23 cellular contexts compared by ENCODE assay signal in genomic region chr22:27112273-27112672, GRCh38.
DNase-seq lines count a peak whose midpoint lies in the region; ATAC-seq, FAIRE-seq and TF ChIP-seq lines count a peak whose summit lies in the region.
"Had no signal": no experiment of that assay in that cellular context is flagged by ENCODE, and none has a peak within 500 bp of the region (broad histone marks: within the 10 kb centered on the region; RNA-seq: fewer than 3 reads in every experiment).

No MANE protein-coding gene starts in this region.

- peak; percentile 43 for FAIRE-seq in astrocyte (lab: Jason Lieb, UNC)
- no peak for FAIRE-seq in urothelium cell line (lab: Jason Lieb, UNC)

- peak overlapping the region; percentile 70 to 74 for H3K27ac ChIP-seq in right atrium auricular region
- H3K27ac ChIP-seq in astrocyte (ENCODE audit: low read depth, low read length), result peak overlapping the region; percentile 99
- H3K27ac ChIP-seq in muscle layer of duodenum (ENCODE audit: low read length), result peak overlapping the region; percentile 26
- H3K27ac ChIP-seq: colonic mucosa, neural progenitor cell had no signal

- DNase-seq in right atrium auricular region (ENCODE audit: low spot score) (no peak), Right ventricle myocardium superior (no peak), astrocyte (ENCODE audit: low read depth) (no peak), urothelium cell line (ENCODE audit: low spot score) (no peak)
- DNase-seq: activated CD4-positive, alpha-beta T cell treated with anti-CD3 and anti-CD28 coated beads, Interleukin-2, amount 50 U/mL, for 4 hours; activated naive CD4-positive, alpha-beta T cell treated with anti-CD3 and anti-CD28 coated beads, Interleukin-2, amount 10 ng/mL, durations not matched to agents 7 days and 5 days; CD8-positive, alpha-beta T cell; colonic mucosa; DMS79 treated with DMSO at 0.1 percent for 48 hours; islet precursor cell; mesendoderm; NCI-H2081; NCI-H69; Peyer's patch; retina; SW 1271 had no signal

- no peak overlapping the region for H3K4me2 ChIP-seq in astrocyte (ENCODE audit: low read length)
- H3K4me2 ChIP-seq: neural progenitor cell had no signal

- H3K27me3 Mint-ChIP-seq in astrocyte (ENCODE audit: low read depth, unreplicated experiment), result no peaks in the 10 kb centered on the region
- H3K27me3 Mint-ChIP-seq: activated naive CD4-positive, alpha-beta T cell treated with anti-CD3 and anti-CD28 coated beads, Interleukin-2, amount 10 ng/mL, durations not matched to agents 7 days and 5 days had no signal

- H3K36me3 ChIP-seq in right atrium auricular region, result no peaks in the 10 kb centered on the region
- no peaks in the 10 kb centered on the region for H3K36me3 ChIP-seq in astrocyte (ENCODE audit: insufficient read depth, low read length)
- no peaks in the 10 kb centered on the region for H3K36me3 ChIP-seq in muscle layer of duodenum (ENCODE audit: control insufficient read depth in 1 of 2, insufficient read depth in 2 of 2, low read length in 2 of 2)
- H3K36me3 ChIP-seq: colonic mucosa, neural progenitor cell, Peyer's patch, tibial nerve had no signal

- no peak for TF ChIP-seq POLR2A in GM18505 (IDR thresholded peaks at IDR 0.05; ENCODE audit: borderline replicate concordance, extremely low read depth, insufficient read depth, insufficient read length)

- peak overlapping the region; percentile 95 for H3K27ac Mint-ChIP-seq in astrocyte (ENCODE audit: unreplicated experiment)
- H3K27ac Mint-ChIP-seq: activated naive CD4-positive, alpha-beta T cell treated with anti-CD3 and anti-CD28 coated beads, Interleukin-2, amount 10 ng/mL, durations not matched to agents 7 days and 5 days; CD8-positive, alpha-beta T cell; stimulated activated memory B cell treated with anti-CD40 and anti-IgM and Interleukin-4, amounts not matched to agents 10 μg/mL and 1 μg/mL and 100 μg/mL, for 72 hours had no signal

- H3K9ac ChIP-seq in astrocyte (ENCODE audit: low read length), result peak overlapping the region; percentile 83
- H3K9ac ChIP-seq: neural progenitor cell had no signal

- TF ChIP-seq CTCF in right atrium auricular region (IDR thresholded peaks at IDR 0.05), result no peak
- no peak for TF ChIP-seq CTCF in astrocyte (IDR thresholded peaks at IDR 0.05; ENCODE audit: insufficient read depth, low read depth, low read length)

- H4K20me1 ChIP-seq in astrocyte (ENCODE audit: insufficient read depth, low read length), result no peaks in the 10 kb centered on the region

- no peak overlapping the region for H2AFZ ChIP-seq in astrocyte (ENCODE audit: low read depth, low read length)
- H2AFZ ChIP-seq: neural progenitor cell had no signal

- peaks cover 67% of the 10 kb centered on the region for H3K4me1 Mint-ChIP-seq in astrocyte (ENCODE audit: low read depth, unreplicated experiment)
- H3K4me1 Mint-ChIP-seq: activated naive CD4-positive, alpha-beta T cell treated with anti-CD3 and anti-CD28 coated beads, Interleukin-2, amount 10 ng/mL, durations not matched to agents 7 days and 5 days; stimulated activated memory B cell treated with anti-CD40 and anti-IgM and Interleukin-4, amounts not matched to agents 10 μg/mL and 1 μg/mL and 100 μg/mL, for 72 hours had no signal

- H3K27me3 ChIP-seq in right atrium auricular region (no peaks in the 10 kb centered on the region), astrocyte (ENCODE audit: insufficient read depth, low read length) (no peaks in the 10 kb centered on the region), muscle layer of duodenum (ENCODE audit: low read depth, low read length) (no peaks in the 10 kb centered on the region)
- H3K27me3 ChIP-seq: colonic mucosa, neural progenitor cell, Peyer's patch, tibial nerve had no signal

- intact Hi-C loops in Right ventricle myocardium superior (cut with DNase I), result no loop called here

- no peaks in the 10 kb centered on the region for H3K9me3 Mint-ChIP-seq in astrocyte (ENCODE audit: unreplicated experiment)
- H3K9me3 Mint-ChIP-seq: neural progenitor cell had no signal

- no peak overlapping the region for H3K4me3 Mint-ChIP-seq in astrocyte (ENCODE audit: unreplicated experiment)
- H3K4me3 Mint-ChIP-seq: activated naive CD4-positive, alpha-beta T cell treated with anti-CD3 and anti-CD28 coated beads, Interleukin-2, amount 10 ng/mL, durations not matched to agents 7 days and 5 days; CD8-positive, alpha-beta T cell; neural progenitor cell; stimulated activated memory B cell treated with anti-CD40 and anti-IgM and Interleukin-4, amounts not matched to agents 10 μg/mL and 1 μg/mL and 100 μg/mL, for 72 hours had no signal

- ATAC-seq in Right ventricle myocardium superior (ENCODE audit: poor library complexity) (no peak), GM21447 (IDR thresholded peaks at IDR 0.05; ENCODE audit: unreplicated experiment) (no peak), HG02571 (IDR thresholded peaks at IDR 0.05; ENCODE audit: unreplicated experiment) (no peak), GM18505 (IDR thresholded peaks at IDR 0.05; ENCODE audit: unreplicated experiment) (no peak)
- ATAC-seq: CD8-positive, alpha-beta T cell; stimulated activated memory B cell treated with anti-CD40 and anti-IgM and Interleukin-4, amounts not matched to agents 10 μg/mL and 1 μg/mL and 100 μg/mL, for 72 hours had no signal

- peaks cover 1% of the 10 kb centered on the region for H3K36me3 Mint-ChIP-seq in astrocyte (ENCODE audit: low read depth, unreplicated experiment)
- H3K36me3 Mint-ChIP-seq: activated naive CD4-positive, alpha-beta T cell treated with anti-CD3 and anti-CD28 coated beads, Interleukin-2, amount 10 ng/mL, durations not matched to agents 7 days and 5 days; CD8-positive, alpha-beta T cell; neural progenitor cell; stimulated activated memory B cell treated with anti-CD40 and anti-IgM and Interleukin-4, amounts not matched to agents 10 μg/mL and 1 μg/mL and 100 μg/mL, for 72 hours had no signal

- H3K9me3 ChIP-seq in right atrium auricular region (no peaks in the 10 kb centered on the region), astrocyte (ENCODE audit: insufficient read depth, low read depth, low read length) (no peaks in the 10 kb centered on the region), muscle layer of duodenum (ENCODE audit: control insufficient read depth in 1 of 2, low read length in 2 of 2) (no peaks in the 10 kb centered on the region)
- H3K9me3 ChIP-seq: colonic mucosa, Peyer's patch, tibial nerve had no signal

- peaks cover 0 to 19% of the 10 kb centered on the region in 2 donors for H3K4me1 ChIP-seq in right atrium auricular region
- peaks cover 74% of the 10 kb centered on the region for H3K4me1 ChIP-seq in astrocyte (ENCODE audit: insufficient read depth, low read length)
- peaks cover 15 to 17% of the 10 kb centered on the region in 2 donors for H3K4me1 ChIP-seq in muscle layer of duodenum (ENCODE audit: control insufficient read depth in 1 of 2, insufficient read depth in 2 of 2, low read length in 2 of 2)
- H3K4me1 ChIP-seq: colonic mucosa had no signal

- H3K79me2 ChIP-seq in astrocyte (ENCODE audit: insufficient read depth, low read length), result no peaks in the 10 kb centered on the region

- H3K4me3 ChIP-seq in right atrium auricular region (no peak overlapping the region), astrocyte (ENCODE audit: insufficient read depth, low read depth, low read length) (no peak overlapping the region), muscle layer of duodenum (ENCODE audit: low read depth in 1 of 2, low read length in 2 of 2) (no peak overlapping the region)
- H3K4me3 ChIP-seq: colonic mucosa, neural progenitor cell, Peyer's patch, tibial nerve had no signal

Comparison
In these comparisons a context has a peak if more than half of its experiments do, and no peak if none do; other contexts are left out.
1. H3K27ac ChIP-seq: peak in every context shown above with its lines; median percentile 99 in astrocyte; 72 in right atrium auricular region; 26 in muscle layer of duodenum.